8 cellular contexts compared by ENCODE assay signal in genomic region chr7:117715784-117716445, GRCh38.
DNase-seq lines count a peak whose midpoint lies in the region; ATAC-seq and TF ChIP-seq lines count a peak whose summit lies in the region.

No MANE protein-coding gene starts in this region.

- H3K27me3 Mint-ChIP-seq in activated T-helper 17 cell treated with anti-CD3 and anti-CD28 coated beads, Interleukin-2, amount 50 U/mL, for 72 hours, result peaks cover 4% of the 10 kb centered on the region

- no peaks in the 10 kb centered on the region for H3K36me3 Mint-ChIP-seq in activated T-helper 17 cell treated with anti-CD3 and anti-CD28 coated beads, Interleukin-2, amount 50 U/mL, for 72 hours (ENCODE audit: low read depth)

- peak; percentile 34 to 72 (median 50) for TF ChIP-seq CTCF in transverse colon (IDR thresholded peaks at IDR 0.05)

- no peak overlapping the region for H3K27ac ChIP-seq in transverse colon

- no peaks in the 10 kb centered on the region for H3K4me1 Mint-ChIP-seq in activated T-helper 17 cell treated with anti-CD3 and anti-CD28 coated beads, Interleukin-2, amount 50 U/mL, for 72 hours

- no peaks in the 10 kb centered on the region for H3K27me3 ChIP-seq in transverse colon

- ATAC-seq in GM18870 (IDR thresholded peaks at IDR 0.05; ENCODE audit: unreplicated experiment), result peak; percentile 78
- peak; percentile 81 for ATAC-seq in HG03066 (IDR thresholded peaks at IDR 0.05; ENCODE audit: low read depth, unreplicated experiment)
- no peak for ATAC-seq in activated T-helper 17 cell treated with anti-CD3 and anti-CD28 coated beads, Interleukin-2, amount 50 U/mL, for 72 hours (replicated peaks)

- intact Hi-C loops in transverse colon (cut with DNase I; ENCODE audit: low total_unique reads), result loop anchor here (10.0 kb wide), 1 partner anchor 261 kb away; no protein-coding TSS in a partner anchor

- H3K27ac Mint-ChIP-seq in activated T-helper 17 cell treated with anti-CD3 and anti-CD28 coated beads, Interleukin-2, amount 50 U/mL, for 72 hours, result no peak overlapping the region

- H3K4me3 Mint-ChIP-seq in activated T-helper 17 cell treated with anti-CD3 and anti-CD28 coated beads, Interleukin-2, amount 50 U/mL, for 72 hours, result no peak overlapping the region

- DNase-seq in COR-L47 (lab: John Stamatoyannopoulos, UW) (peak; percentile 51), NCI-H2081 treated with DMSO at 0.1 percent for 48 hours (lab: John Stamatoyannopoulos, UW) (peak; percentile 45), amniotic stem cell (lab: John Stamatoyannopoulos, UW) (peak; percentile 33), iPS-NIHi7 (ENCODE audit: extremely low spot score) (peak; percentile 68), transverse colon (peak; percentile 35)

- no peaks in the 10 kb centered on the region for H3K9me3 ChIP-seq in transverse colon

- H3K4me3 ChIP-seq in transverse colon, result no peak overlapping the region

- 62 to 65% methylated on average over 3 of the region's 3 CpGs for WGBS in transverse colon (ENCODE audit: low coverage in 1 of 2), 2 donors

- no peak for TF ChIP-seq EP300 in transverse colon (IDR thresholded peaks at IDR 0.05; ENCODE audit: low read depth)

- H3K4me1 ChIP-seq in transverse colon, result peaks cover 0 to 8% (median 2%) of the 10 kb centered on the region in 4 donors

- H3K9me3 Mint-ChIP-seq in activated T-helper 17 cell treated with anti-CD3 and anti-CD28 coated beads, Interleukin-2, amount 50 U/mL, for 72 hours, result no peaks in the 10 kb centered on the region

- no peaks in the 10 kb centered on the region for H3K36me3 ChIP-seq in transverse colon

- TF ChIP-seq POLR2A in transverse colon (IDR thresholded peaks at IDR 0.05), result no peak

- in situ Hi-C loops in transverse colon (cut with MboI; ENCODE audit: low pct_ligation_motif_present in 1 of 4, low pct_unique_long_range_greater_than_20kb in 1 of 4, low sequenced_read_pairs in 3 of 4), result loop anchor here in 3 of 4 donors (10.0 to 25.0 kb wide), 3 partner anchors 254 to 504 kb away; no protein-coding TSS in a partner anchor
